8 cellular contexts compared by ENCODE assay signal in genomic region chr3:11306815-11307589, GRCh38. TPM values are rescaled to one million over a fixed set of nuclear protein-coding genes. Genes with fewer than 3 reads are reported as not detected.
DNase-seq lines count a peak whose midpoint lies in the region; ATAC-seq lines count a peak whose summit lies in the region.

No MANE protein-coding gene starts in this region.

- H3K36me3 Mint-ChIP-seq in activated T-cell treated with anti-CD3 and anti-CD28 coated beads, Interleukin-2, amount 50 U/mL, for 72 hours (ENCODE audit: insufficient read depth in 2 of 2): peaks cover 16 to 51% of the 10 kb centered on the region in 2 donors
- H3K36me3 Mint-ChIP-seq in stimulated activated naive B cell treated with anti-CD40 and anti-IgM and Interleukin-4, amounts not matched to agents 10 μg/mL and 1 μg/mL and 100 μg/mL, for 72 hours: peaks cover 44 to 73% of the 10 kb centered on the region in 2 donors

- H3K4me1 Mint-ChIP-seq in activated T-cell treated with anti-CD3 and anti-CD28 coated beads, Interleukin-2, amount 50 U/mL, for 72 hours (ENCODE audit: low read depth): peaks cover 34% of the 10 kb centered on the region
- H3K4me1 Mint-ChIP-seq in stimulated activated naive B cell treated with anti-CD40 and anti-IgM and Interleukin-4, amounts not matched to agents 10 μg/mL and 1 μg/mL and 100 μg/mL, for 72 hours: peaks cover 9 to 24% of the 10 kb centered on the region in 2 donors

- no peak overlapping the region for H2BK5ac ChIP-seq in mesenchymal stem cell (ENCODE audit: low read depth, low read length, poor library complexity, severe bottlenecking)

- H3K27ac Mint-ChIP-seq in activated T-cell treated with anti-CD3 and anti-CD28 coated beads, Interleukin-2, amount 50 U/mL, for 72 hours: no peak overlapping the region
- H3K27ac Mint-ChIP-seq in stimulated activated naive B cell treated with anti-CD40 and anti-IgM and Interleukin-4, amounts not matched to agents 10 μg/mL and 1 μg/mL and 100 μg/mL, for 72 hours: no peak overlapping the region

- H4K91ac ChIP-seq in mesenchymal stem cell (ENCODE audit: low read length): no peak overlapping the region

- H3K79me1 ChIP-seq in mesenchymal stem cell (replicated peaks; ENCODE audit: low read length, poor library complexity, severe bottlenecking): peaks cover 26% of the 10 kb centered on the region

- H2AFZ ChIP-seq in mesenchymal stem cell (ENCODE audit: low read depth, low read length): no peak overlapping the region

- no peaks in the 10 kb centered on the region for H3K27me3 ChIP-seq in mesenchymal stem cell (ENCODE audit: control insufficient read depth in 1 of 2, insufficient read depth in 1 of 2, low read length in 2 of 2)

- H3K27me3 Mint-ChIP-seq in activated T-cell treated with anti-CD3 and anti-CD28 coated beads, Interleukin-2, amount 50 U/mL, for 72 hours (ENCODE audit: low read depth): no peaks in the 10 kb centered on the region
- H3K27me3 Mint-ChIP-seq in stimulated activated naive B cell treated with anti-CD40 and anti-IgM and Interleukin-4, amounts not matched to agents 10 μg/mL and 1 μg/mL and 100 μg/mL, for 72 hours: no peaks in the 10 kb centered on the region

- H2BK12ac ChIP-seq in mesenchymal stem cell (ENCODE audit: low read length in 2 of 2): no peak overlapping the region

- peaks cover 0 to 2% of the 10 kb centered on the region in 2 donors for H3K9me3 Mint-ChIP-seq in activated T-cell treated with anti-CD3 and anti-CD28 coated beads, Interleukin-2, amount 50 U/mL, for 72 hours
- H3K9me3 Mint-ChIP-seq in stimulated activated naive B cell treated with anti-CD40 and anti-IgM and Interleukin-4, amounts not matched to agents 10 μg/mL and 1 μg/mL and 100 μg/mL, for 72 hours: peaks cover 1 to 6% of the 10 kb centered on the region in 2 donors

- no peak overlapping the region for H3K27ac ChIP-seq in mesenchymal stem cell (ENCODE audit: low read length, poor library complexity, severe bottlenecking)

- no peak overlapping the region for H3K4me2 ChIP-seq in mesenchymal stem cell (ENCODE audit: low read length, poor library complexity, severe bottlenecking)

- H3K18ac ChIP-seq in mesenchymal stem cell (ENCODE audit: low read depth in 1 of 2, low read length in 2 of 2): no peak overlapping the region

- peaks cover 34 to 79% of the 10 kb centered on the region in 2 experiments for H3K36me3 ChIP-seq in mesenchymal stem cell (ENCODE audit: control insufficient read depth in 1 of 2, insufficient read depth in 2 of 2, low read depth in 1 of 2, low read length in 2 of 2)

- ATAC-seq in GM21786 (IDR thresholded peaks at IDR 0.05; ENCODE audit: unreplicated experiment): peak; percentile 76
- ATAC-seq in activated T-cell treated with anti-CD3 and anti-CD28 coated beads, Interleukin-2, amount 50 U/mL, for 72 hours (replicated peaks in 1 of 2): peak; percentile 92 to 95
- no peak for ATAC-seq in stimulated activated naive B cell treated with anti-CD40 and anti-IgM and Interleukin-4, amounts not matched to agents 10 μg/mL and 1 μg/mL and 100 μg/mL, for 72 hours (replicated peaks)

- peak overlapping the region; percentile 24 to 50 for H3K4me3 Mint-ChIP-seq in activated T-cell treated with anti-CD3 and anti-CD28 coated beads, Interleukin-2, amount 50 U/mL, for 72 hours
- no peak overlapping the region for H3K4me3 Mint-ChIP-seq in stimulated activated naive B cell treated with anti-CD40 and anti-IgM and Interleukin-4, amounts not matched to agents 10 μg/mL and 1 μg/mL and 100 μg/mL, for 72 hours

- H3K23ac ChIP-seq in mesenchymal stem cell (ENCODE audit: low read length in 2 of 2): no peak overlapping the region

- H3K9ac ChIP-seq in mesenchymal stem cell (ENCODE audit: low read length): peak overlapping the region; percentile 78

- no peak overlapping the region for H2BK15ac ChIP-seq in mesenchymal stem cell (ENCODE audit: low read depth, poor library complexity, severe bottlenecking)

- no peaks in the 10 kb centered on the region for H3K9me3 ChIP-seq in mesenchymal stem cell (ENCODE audit: control insufficient read depth, low read length)

- no peak overlapping the region for H3K4me3 ChIP-seq in mesenchymal stem cell (ENCODE audit: insufficient read depth in 1 of 2, low read depth in 1 of 2, low read length in 2 of 2)

- no peak overlapping the region for H2AK5ac ChIP-seq in mesenchymal stem cell (ENCODE audit: low read length, severe bottlenecking)

- no peak overlapping the region for H3K4ac ChIP-seq in mesenchymal stem cell (ENCODE audit: low read depth in 1 of 2, low read length in 2 of 2)

- peak; percentile 25 for DNase-seq in CD1c-positive myeloid dendritic cell (ENCODE audit: extremely low spot score)
- peak; percentile 32 to 39 for DNase-seq in activated T-cell treated with anti-CD3 and anti-CD28 coated beads, Interleukin-2, amount 50 U/mL, for 72 hours
- no peak for DNase-seq in mesenchymal stem cell
- no peak for DNase-seq in NCI-H2227 (lab: John Stamatoyannopoulos, UW; ENCODE audit: unreplicated experiment)
- DNase-seq in stimulated activated naive B cell treated with anti-CD40 and anti-IgM and Interleukin-4, amounts not matched to agents 10 μg/mL and 1 μg/mL and 100 μg/mL, for 72 hours: no peak
- DNase-seq in D341Med (ENCODE audit: low spot score): no peak
- no peak for DNase-seq in NCI-H524 treated with DMSO at 0.1 percent for 48 hours (lab: John Stamatoyannopoulos, UW)

- no peak overlapping the region for H2BK120ac ChIP-seq in mesenchymal stem cell (ENCODE audit: low read depth, low read length)

- peaks cover 1% of the 10 kb centered on the region for H3K4me1 ChIP-seq in mesenchymal stem cell (ENCODE audit: control insufficient read depth, insufficient read depth, low read depth, low read length)

- WGBS in mesenchymal stem cell: 69% methylated on average over 5 of the region's 5 CpGs

- H3K14ac ChIP-seq in mesenchymal stem cell (ENCODE audit: low read length in 2 of 2): no peak overlapping the region

- no peak overlapping the region for H4K8ac ChIP-seq in mesenchymal stem cell (ENCODE audit: low read length)

RNA-seq across cellular contexts. Expression of gene ATG7, which starts 34.8 kb away (rescaled TPM):
- 10 to 100 TPM; 29.7 to 38.2 TPM for total RNA-seq in activated T-cell treated with anti-CD3 and anti-CD28 coated beads, Interleukin-2, amount 50 U/mL, for 72 hours
- polyA plus RNA-seq in mesenchymal stem cell (2013, experiment 1 of 2): 18.7 TPM
- 18.7 TPM for polyA plus RNA-seq in mesenchymal stem cell (2013, experiment 2 of 2)

Comparison
In these comparisons a context has a peak if more than half of its experiments do, and no peak if none do; other contexts are left out.
1. DNase-seq: peak in CD1c-positive myeloid dendritic cell (single experiment) and activated T-cell treated with anti-CD3 and anti-CD28 coated beads, Interleukin-2, amount 50 U/mL, for 72 hours (2 of 2); none in mesenchymal stem cell (single experiment), NCI-H2227 (single experiment), stimulated activated naive B cell treated with anti-CD40 and anti-IgM and Interleukin-4, amounts not matched to agents 10 μg/mL and 1 μg/mL and 100 μg/mL, for 72 hours (single experiment), D341Med (single experiment) and NCI-H524 treated with DMSO at 0.1 percent for 48 hours (single experiment).
2. ATAC-seq: peak in GM21786 (single experiment) and activated T-cell treated with anti-CD3 and anti-CD28 coated beads, Interleukin-2, amount 50 U/mL, for 72 hours (2 of 2); none in stimulated activated naive B cell treated with anti-CD40 and anti-IgM and Interleukin-4, amounts not matched to agents 10 μg/mL and 1 μg/mL and 100 μg/mL, for 72 hours (0 of 2).
3. H3K4me3 Mint-ChIP-seq: peak in activated T-cell treated with anti-CD3 and anti-CD28 coated beads, Interleukin-2, amount 50 U/mL, for 72 hours (2 of 2); none in stimulated activated naive B cell treated with anti-CD40 and anti-IgM and Interleukin-4, amounts not matched to agents 10 μg/mL and 1 μg/mL and 100 μg/mL, for 72 hours (0 of 2).